ENCODE assay signal across 1 cellular context in the genomic region with DNA sequence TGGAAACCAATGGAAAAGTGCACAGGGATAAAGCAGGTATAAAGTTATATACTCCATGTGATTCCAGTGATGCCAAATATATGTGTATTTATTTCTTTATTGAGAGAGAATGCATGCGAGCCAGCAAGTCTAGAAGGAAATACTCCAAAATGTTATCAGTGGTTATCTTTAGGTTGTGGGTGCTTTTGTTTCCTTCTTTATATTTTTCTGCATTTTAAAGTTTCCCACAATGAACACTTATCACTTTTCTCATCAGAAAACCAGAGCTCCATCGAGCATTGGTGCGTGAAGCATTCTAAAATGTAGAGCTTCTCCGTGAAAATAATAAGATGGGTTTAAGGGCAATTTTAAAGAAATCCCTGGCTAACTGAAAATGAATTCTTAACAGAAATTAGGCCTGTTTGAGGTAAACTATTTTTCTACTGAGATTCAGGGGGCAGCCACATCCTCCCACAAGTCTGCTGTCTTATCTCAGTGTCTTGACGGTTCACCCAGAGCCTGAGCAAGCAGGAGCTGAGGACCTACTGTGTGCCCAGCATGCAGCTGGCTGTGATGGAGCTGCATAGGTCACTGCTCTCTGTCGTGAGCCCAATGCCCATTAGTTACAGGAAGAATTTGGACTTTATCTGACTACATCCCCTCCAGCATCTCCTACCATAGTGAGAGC.
TF ChIP-seq lines count a peak whose summit lies in the region.

No MANE protein-coding gene starts in this region.

TF ChIP-seq in K562, 482 proteins besides CTCF, POLR2A, EP300 and RAD21:
- TF ChIP-seq ZNF143 (CRISPR knock-in tag; IDR thresholded peaks at IDR 0.05) (no peak), ZKSCAN1 (IDR thresholded peaks at IDR 0.05; ENCODE audit: low read depth, low read length) (0 out of 2 replicates have a peak, but pooled peaks have one; percentile 41)
